Comparison of ENCODE assay signal across 12 cellular contexts in genomic region chr12:6387541-6387940, GRCh38. TPM values are rescaled to one million over a fixed set of nuclear protein-coding genes. Genes with fewer than 3 reads are reported as not detected.
"Had no signal": no experiment of that assay in that cellular context is flagged by ENCODE, and none has a peak within 500 bp of the region (broad histone marks: within the 10 kb centered on the region; RNA-seq: fewer than 3 reads in every experiment).

No MANE protein-coding gene starts in this region.

- H3K27ac ChIP-seq: left ventricle myocardium inferior, pancreas, VCaP had no signal

- DNase-seq: activated CD4-positive, alpha-beta T cell treated with anti-CD3 and anti-CD28 coated beads for 36 hours; activated naive CD4-positive, alpha-beta T cell; kidney; left ventricle myocardium inferior; pancreas; small intestine; T-helper 9 cell; tibial artery had no signal

- H3K9me3 ChIP-seq: ascending aorta, left ventricle myocardium inferior, pancreas, tibial artery had no signal

- ATAC-seq: activated CD4-positive, alpha-beta T cell treated with anti-CD3 and anti-CD28 coated beads for 36 hours; pancreas had no signal

- H3K4me3 ChIP-seq: ascending aorta, left ventricle myocardium inferior, pancreas, tibial artery had no signal

- H3K27me3 ChIP-seq: ascending aorta, pancreas, tibial artery had no signal

RNA-seq across cellular contexts. Expression of gene SCNN1A, which starts 12.2 kb away (rescaled TPM):
- total RNA-seq: frontal cortex, neural crest cell had no signal

RNA-seq across cellular contexts. Expression of gene CD27, which starts 57.2 kb away (rescaled TPM):
- total RNA-seq: ascending aorta, neural crest cell had no signal
